Comparison of ENCODE assay signal across 16 cellular contexts in the genomic region with DNA sequence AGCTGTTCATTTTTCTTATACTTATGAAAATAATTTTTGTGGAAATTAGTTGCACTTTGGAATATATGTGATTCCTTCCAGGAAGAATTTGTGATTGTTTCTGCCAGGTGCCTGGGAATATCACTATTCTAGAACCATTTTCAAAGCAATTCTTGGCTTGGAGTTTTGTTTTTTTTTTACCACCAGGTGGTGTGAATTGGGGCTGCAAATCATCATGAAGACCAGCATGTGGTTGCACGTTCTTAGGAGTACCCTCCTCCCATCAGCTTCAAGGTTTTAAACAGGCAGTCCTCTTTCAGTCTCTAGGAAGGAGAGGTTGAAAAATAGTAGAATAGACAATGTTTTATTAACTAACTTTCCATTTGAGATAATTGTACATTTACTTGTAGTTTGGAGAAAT. TPM values are rescaled to one million over a fixed set of nuclear protein-coding genes. Genes with fewer than 3 reads are reported as not detected.
DNase-seq lines count a peak whose midpoint lies in the region; ATAC-seq and TF ChIP-seq lines count a peak whose summit lies in the region.
"Had no signal": no experiment of that assay in that cellular context is flagged by ENCODE, and none has a peak within 500 bp of the region (broad histone marks: within the 10 kb centered on the region; RNA-seq: fewer than 3 reads in every experiment).

No MANE protein-coding gene starts in this region.

- H3K27ac Mint-ChIP-seq in HFFc6 = no peak overlapping the region
- peak overlapping the region; percentile 32 for H3K27ac Mint-ChIP-seq in endothelial cell (ENCODE audit: unreplicated experiment)
- H3K27ac Mint-ChIP-seq in type B pancreatic cell = no peak overlapping the region
- H3K27ac Mint-ChIP-seq: CD4-positive, CD25-positive, alpha-beta regulatory T cell had no signal

- TF ChIP-seq CTCF in cardiac muscle cell (IDR thresholded peaks at IDR 0.05; ENCODE audit: low read depth, low read length) (no peak), heart right ventricle (IDR thresholded peaks at IDR 0.05) (no peak), HFFc6 (IDR thresholded peaks at IDR 0.05) (peak; percentile 28), endothelial cell (IDR thresholded peaks at IDR 0.05; ENCODE audit: unreplicated experiment) (no peak), type B pancreatic cell (conservative IDR thresholded peaks at IDR 0.05) (peak; percentile 34), GM10266 (IDR thresholded peaks at IDR 0.05; ENCODE audit: control insufficient read depth, insufficient read depth, low read depth, missing control alignments) (no peak)

- intact Hi-C loops in heart right ventricle (cut with DNase I) = no loop called here

- H3K27ac ChIP-seq in cardiac muscle cell = peak overlapping the region; percentile 9
- no peak overlapping the region for H3K27ac ChIP-seq in heart right ventricle
- H3K27ac ChIP-seq: BLaER1 treated with 17β-estradiol and CSF1 and Interleukin-3, amounts not matched to agents 10 nM and 100 nM; GM23248; HL-60 had no signal

- H3K4me1 Mint-ChIP-seq in HFFc6 (ENCODE audit: low read depth) = peaks cover 53% of the 10 kb centered on the region
- H3K4me1 Mint-ChIP-seq in endothelial cell (ENCODE audit: unreplicated experiment) = peaks cover 51% of the 10 kb centered on the region
- H3K4me1 Mint-ChIP-seq in type B pancreatic cell (ENCODE audit: unreplicated experiment) = peaks cover 19% of the 10 kb centered on the region

- no peak for DNase-seq in cardiac muscle cell (ENCODE audit: low read depth in 1 of 2, low spot score in 1 of 2)
- DNase-seq in heart right ventricle = no peak
- no peak for DNase-seq in HFFc6
- no peak for DNase-seq in endothelial cell (ENCODE audit: low spot score)
- no peak for DNase-seq in type B pancreatic cell (ENCODE audit: extremely low spot score, unreplicated experiment)
- DNase-seq in NOMO-1 treated with dmso at 0.1 percent for 144 hours (lab: John Stamatoyannopoulos, UW; ENCODE audit: unreplicated experiment) = no peak
- DNase-seq in GM10266 (ENCODE audit: extremely low spot score) = no peak
- DNase-seq in HuH-7 (ENCODE audit: low spot score) = no peak
- DNase-seq: ACHN; CD4-positive, CD25-positive, alpha-beta regulatory T cell; GM23248 had no signal

- H3K4me1 ChIP-seq in cardiac muscle cell (ENCODE audit: low read depth) (peaks cover 12% of the 10 kb centered on the region), heart right ventricle (peaks cover 0 to 56% (median 27%) of the 10 kb centered on the region in 9 donors)

- peaks cover 10% of the 10 kb centered on the region for H3K9me3 Mint-ChIP-seq in HFFc6
- no peaks in the 10 kb centered on the region for H3K9me3 Mint-ChIP-seq in endothelial cell (ENCODE audit: unreplicated experiment)
- peaks cover 4% of the 10 kb centered on the region for H3K9me3 Mint-ChIP-seq in type B pancreatic cell

- H3K36me3 Mint-ChIP-seq in HFFc6 (ENCODE audit: low read depth) (peaks cover 32% of the 10 kb centered on the region), endothelial cell (ENCODE audit: low read depth, unreplicated experiment) (no peaks in the 10 kb centered on the region), type B pancreatic cell (peaks cover 27% of the 10 kb centered on the region)

- 86 to 96% methylated on average over 1 of the region's 1 CpG for WGBS in heart right ventricle, 2 donors

- H3K4me3 Mint-ChIP-seq in HFFc6 (no peak overlapping the region), endothelial cell (ENCODE audit: unreplicated experiment) (no peak overlapping the region), type B pancreatic cell (no peak overlapping the region)

- no peaks in the 10 kb centered on the region for H3K36me3 ChIP-seq in cardiac muscle cell
- peaks cover 0 to 6% (median 0%) of the 10 kb centered on the region in 9 donors for H3K36me3 ChIP-seq in heart right ventricle
- H3K36me3 ChIP-seq: HAP-1 had no signal

- H3K27me3 ChIP-seq in cardiac muscle cell (no peaks in the 10 kb centered on the region), heart right ventricle (no peaks in the 10 kb centered on the region)
- H3K27me3 ChIP-seq: BLaER1 treated with 17β-estradiol and CSF1 and Interleukin-3, amounts not matched to agents 10 nM and 100 nM had no signal

- H3K27me3 Mint-ChIP-seq in HFFc6 (ENCODE audit: insufficient read depth) = no peaks in the 10 kb centered on the region; the same call in 1 of the 2 replicates
- H3K27me3 Mint-ChIP-seq in endothelial cell (ENCODE audit: unreplicated experiment) = no peaks in the 10 kb centered on the region
- no peaks in the 10 kb centered on the region for H3K27me3 Mint-ChIP-seq in type B pancreatic cell
- H3K27me3 Mint-ChIP-seq: CD4-positive, CD25-positive, alpha-beta regulatory T cell had no signal

- H3K9me3 ChIP-seq in cardiac muscle cell (ENCODE audit: low read depth) (no peaks in the 10 kb centered on the region), heart right ventricle (peaks cover 0 to 36% (median 7%) of the 10 kb centered on the region in 11 donors)

- no peak for ATAC-seq in heart right ventricle
- ATAC-seq: GM12878, K562 had no signal

- H3K4me3 ChIP-seq in cardiac muscle cell (no peak overlapping the region), heart right ventricle (no peak overlapping the region)
- H3K4me3 ChIP-seq: BLaER1 treated with 17β-estradiol and CSF1 and Interleukin-3, amounts not matched to agents 10 nM and 100 nM; GM12878; GM23248; HAP-1; K562 had no signal

RNA-seq across cellular contexts. Expression of gene USP47, which starts 25.9 kb away (rescaled TPM):
- total RNA-seq in cardiac muscle cell (50.4 and 59.6 TPM in 2 replicates), heart right ventricle (10 to 100 TPM; 46.4 to 56.4 (median 52.8) TPM), endothelial cell (ENCODE audit: unreplicated experiment) (45.1 TPM), type B pancreatic cell (ENCODE audit: low replicate concordance) (46.3 and 54.4 TPM in 2 replicates)
- polyA plus RNA-seq in cardiac muscle cell (46.6 and 72.3 TPM in 2 replicates), heart right ventricle (10 to 100 TPM; 30.5 to 33.2 TPM)
- 10 to 100 TPM; 33.6 to 38.7 (median 35.1) TPM for total RNA-seq in HFFc6 (2021; fragmentation: NEBNext Ultra II Directional; extraction: Animal tissue kit (Norgen Biotek cat#: 25700))

Comparison
In these comparisons a context has a peak if more than half of its experiments do, and no peak if none do; other contexts are left out.
1. CTCF ChIP-seq: peak in HFFc6 (single experiment) and type B pancreatic cell (single experiment); none in cardiac muscle cell (single experiment), heart right ventricle (0 of 9), endothelial cell (single experiment) and GM10266 (single experiment).